ENCODE assay signal across 10 cellular contexts in the genomic region with DNA sequence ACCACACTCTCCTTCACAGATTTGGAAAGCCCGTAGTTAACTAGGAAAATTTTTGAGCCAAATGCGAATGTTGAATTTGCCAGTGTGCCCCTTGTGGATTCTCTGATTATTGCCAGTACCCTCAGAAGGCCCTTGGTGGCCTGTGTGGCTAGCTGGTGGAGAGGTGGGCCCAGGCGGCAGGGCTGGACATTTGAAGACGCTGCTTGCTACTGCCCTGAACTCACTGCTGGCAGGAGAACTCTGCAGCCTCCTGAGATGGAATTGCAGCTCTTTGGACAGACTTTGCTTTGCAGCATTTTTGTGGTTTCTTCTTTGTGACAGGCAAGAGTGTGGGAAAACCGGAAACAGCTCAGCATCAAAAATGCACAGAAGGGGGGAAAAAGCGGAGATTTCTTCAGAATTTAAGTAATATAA.
DNase-seq lines count a peak whose midpoint lies in the region; ATAC-seq, FAIRE-seq and TF ChIP-seq lines count a peak whose summit lies in the region.
"Had no signal": no experiment of that assay in that cellular context is flagged by ENCODE, and none has a peak within 500 bp of the region (broad histone marks: within the 10 kb centered on the region; RNA-seq: fewer than 3 reads in every experiment).

No MANE protein-coding gene starts in this region.

- TF ChIP-seq CTCF in D721Med (IDR thresholded peaks at IDR 0.05; ENCODE audit: insufficient read depth, missing control alignments) (peak; percentile 3), cardiac fibroblast (IDR thresholded peaks at IDR 0.05; ENCODE audit: low read depth, low read length) (peak; percentile 44), adrenal gland (IDR thresholded peaks at IDR 0.05) (peak in 1 of 6 experiments; percentile 8)

- intact Hi-C loops in adrenal gland (cut with DNase I), result no loop called here

- no peak overlapping the region for H3K4me3 ChIP-seq in cardiac fibroblast (replicated peaks in 1 of 2; ENCODE audit: low read depth in 2 of 2, low read length in 2 of 2)
- H3K4me3 ChIP-seq in adrenal gland, result no peak overlapping the region
- H3K4me3 ChIP-seq: spleen had no signal

- H3K9me3 ChIP-seq in adrenal gland (replicated peaks in 1 of 3), result no peaks in the 10 kb centered on the region
- H3K9me3 ChIP-seq: spleen had no signal

- no peak for DNase-seq in D721Med (ENCODE audit: insufficient read length, low spot score)
- peak; percentile 87 for DNase-seq in LHCN-M2 (ENCODE audit: low read depth)
- DNase-seq in cardiac fibroblast (ENCODE audit: low read depth in 2 of 2), result peak; percentile 86 to 97
- DNase-seq in non-pigmented ciliary epithelial cell (ENCODE audit: low read depth), result peak; percentile 85
- no peak for DNase-seq in DMS153 (lab: John Stamatoyannopoulos, UW)
- DNase-seq in adrenal gland, result no peak
- no peak for DNase-seq in GM19238 (ENCODE audit: insufficient read length, low spot score)
- DNase-seq: MV-4-11, spleen had no signal

- no peak for ATAC-seq in HG03354 (IDR thresholded peaks at IDR 0.05; ENCODE audit: poor library complexity, severe bottlenecking, unreplicated experiment)

- whole genome bisulfite sequencing in adrenal gland, 4 donors, result 77 to 85% (median 81%) methylated on average over 6 of the region's 6 CpGs

- H3K4me1 ChIP-seq in adrenal gland (replicated peaks in 1 of 2), result no peaks in the 10 kb centered on the region
- H3K4me1 ChIP-seq: spleen had no signal

- TF ChIP-seq POLR2A in adrenal gland (IDR thresholded peaks at IDR 0.05), result no peak

- no peaks in the 10 kb centered on the region for H3K27me3 ChIP-seq in adrenal gland
- H3K27me3 ChIP-seq: spleen had no signal

- H3K36me3 ChIP-seq in adrenal gland (replicated peaks in 1 of 2), result no peaks in the 10 kb centered on the region

- peak overlapping the region in 1 of 5 donors; percentile 17 for H3K27ac ChIP-seq in adrenal gland
- H3K27ac ChIP-seq: spleen had no signal

- FAIRE-seq in D721Med (lab: Jason Lieb, UNC), result no peak

Comparison
In these comparisons a context has a peak if more than half of its experiments do, and no peak if none do; other contexts are left out.
1. DNase-seq: peak in LHCN-M2 (single experiment), cardiac fibroblast (2 of 2) and non-pigmented ciliary epithelial cell (single experiment); none in D721Med (single experiment), DMS153 (single experiment), adrenal gland (0 of 7) and GM19238 (single experiment).